ENCODE assay signal across 8 cellular contexts in genomic region chr16:11783319-11784047, GRCh38. TPM values are rescaled to one million over a fixed set of nuclear protein-coding genes. Genes with fewer than 3 reads are reported as not detected.
A peak's percentile ranks its signal among the peaks of the same experiment; 100 is the strongest.
DNase-seq lines count a peak whose midpoint lies in the region; ATAC-seq lines count a peak whose summit lies in the region.

No MANE protein-coding gene starts in this region.

- peak overlapping the region; percentile 83 for H3K27ac ChIP-seq in Karpas-422 (ENCODE audit: low read length)

- H4K20me1 ChIP-seq in Karpas-422 (ENCODE audit: insufficient read depth, low read depth, low read length) = no peaks in the 10 kb centered on the region

- H3K4me2 ChIP-seq in Karpas-422 (ENCODE audit: low read depth, low read length, poor library complexity, severe bottlenecking) = peak overlapping the region; percentile 52

- intact Hi-C loops in activated T-helper 2 cell treated with anti-CD3 and anti-CD28 coated beads, Interferon-gamma antibody, Interleukin-2, Interleukin-4, amounts not matched to agents 10 μg/mL and 5 μg/mL and 100 μg/mL, durations not matched to agents 14 hours and 24 hours and 36 hours (cut with micrococcal nuclease) = loop anchor here (1.0 to 5.0 kb wide), 4 partner anchors 14 to 821 kb away; partner anchors contain the start of gene ZC3H7A
- intact Hi-C loops in Right ventricle myocardium superior (cut with DNase I) = no loop called here

- no peak overlapping the region for H2AFZ ChIP-seq in Karpas-422 (ENCODE audit: low read length)

- H3K36me3 Mint-ChIP-seq in activated T-helper 2 cell treated with anti-CD3 and anti-CD28 coated beads, Interferon-gamma antibody, Interleukin-2, Interleukin-4, amounts not matched to agents 10 μg/mL and 5 μg/mL and 100 μg/mL, durations not matched to agents 14 hours and 24 hours and 36 hours (ENCODE audit: low read depth) = peaks cover 49% of the 10 kb centered on the region

- ATAC-seq in GM21381 (IDR thresholded peaks at IDR 0.05; ENCODE audit: unreplicated experiment) = peak; percentile 54
- ATAC-seq in Right ventricle myocardium superior (ENCODE audit: poor library complexity) = peak; percentile 48

- peaks cover 52% of the 10 kb centered on the region for H3K4me1 Mint-ChIP-seq in activated T-helper 2 cell treated with anti-CD3 and anti-CD28 coated beads, Interferon-gamma antibody, Interleukin-2, Interleukin-4, amounts not matched to agents 10 μg/mL and 5 μg/mL and 100 μg/mL, durations not matched to agents 14 hours and 24 hours and 36 hours (ENCODE audit: low read depth)

- H3K27ac Mint-ChIP-seq in activated T-helper 2 cell treated with anti-CD3 and anti-CD28 coated beads, Interferon-gamma antibody, Interleukin-2, Interleukin-4, amounts not matched to agents 10 μg/mL and 5 μg/mL and 100 μg/mL, durations not matched to agents 14 hours and 24 hours and 36 hours = peak overlapping the region; percentile 99

- H3K9me3 ChIP-seq in Karpas-422 (ENCODE audit: low read length) = no peaks in the 10 kb centered on the region

- peaks cover 88% of the 10 kb centered on the region for H3K79me2 ChIP-seq in Karpas-422 (ENCODE audit: low read length)

- DNase-seq in DMS53 (lab: John Stamatoyannopoulos, UW) (peak; percentile 65), Karpas-422 (peak; percentile 46), Right ventricle myocardium superior (no peak), UCSD-AML1 (lab: John Stamatoyannopoulos, UW; ENCODE audit: unreplicated experiment) (no peak), NCI-H2196 treated with DMSO at 0.1 percent for 48 hours (lab: John Stamatoyannopoulos, UW; ENCODE audit: unreplicated experiment) (no peak)
- DNase-seq in activated T-helper 2 cell treated with anti-CD3 and anti-CD28 coated beads, Interferon-gamma antibody, Interleukin-2, Interleukin-4, amounts not matched to agents 10 μg/mL and 5 μg/mL and 100 μg/mL, durations not matched to agents 14 hours and 24 hours and 36 hours (ENCODE audit: low spot score) = peak; percentile 53
- DNase-seq in stimulated activated CD4-positive, alpha-beta T cell treated with anti-CD3 and anti-CD28 coated beads, Interleukin-4, amount 100 ng/mL, for 1 hour = peak; percentile 25

- peaks cover 47% of the 10 kb centered on the region for H3K4me1 ChIP-seq in Karpas-422 (ENCODE audit: low read length)

- peak overlapping the region; percentile 20 for H3K9ac ChIP-seq in Karpas-422 (ENCODE audit: low read length)

- no peaks in the 10 kb centered on the region for H3K9me2 ChIP-seq in Karpas-422 (replicated peaks; ENCODE audit: insufficient read depth, low read length)

- no peaks in the 10 kb centered on the region for H3K9me3 Mint-ChIP-seq in activated T-helper 2 cell treated with anti-CD3 and anti-CD28 coated beads, Interferon-gamma antibody, Interleukin-2, Interleukin-4, amounts not matched to agents 10 μg/mL and 5 μg/mL and 100 μg/mL, durations not matched to agents 14 hours and 24 hours and 36 hours

- H3K4me3 ChIP-seq in Karpas-422 (ENCODE audit: low read length) = peak overlapping the region; percentile 15; the same call in 1 of the 2 replicates

- no peaks in the 10 kb centered on the region for H3K27me3 Mint-ChIP-seq in activated T-helper 2 cell treated with anti-CD3 and anti-CD28 coated beads, Interferon-gamma antibody, Interleukin-2, Interleukin-4, amounts not matched to agents 10 μg/mL and 5 μg/mL and 100 μg/mL, durations not matched to agents 14 hours and 24 hours and 36 hours (ENCODE audit: low read depth)

- H3K36me3 ChIP-seq in Karpas-422 (ENCODE audit: insufficient read depth, low read length) = peaks cover 8% of the 10 kb centered on the region; the same call in 1 of the 2 replicates

- H3K4me3 Mint-ChIP-seq in activated T-helper 2 cell treated with anti-CD3 and anti-CD28 coated beads, Interferon-gamma antibody, Interleukin-2, Interleukin-4, amounts not matched to agents 10 μg/mL and 5 μg/mL and 100 μg/mL, durations not matched to agents 14 hours and 24 hours and 36 hours (ENCODE audit: low read depth) = peak overlapping the region; percentile 80

- no peaks in the 10 kb centered on the region for H3K27me3 ChIP-seq in Karpas-422 (ENCODE audit: low read length)

RNA-seq across cellular contexts. Expression of gene ZC3H7A, which starts 13.6 kb away (rescaled TPM):
- total RNA-seq in Karpas-422 (2014; rRNA removed; shearing (Covaris generic); ENCODE audit: low replicate concordance) = 28.4 and 54.9 TPM in 2 replicates
- 63.4 and 71.1 TPM in 2 replicates for total RNA-seq in activated T-helper 2 cell treated with anti-CD3 and anti-CD28 coated beads, Interferon-gamma antibody, Interleukin-2, Interleukin-4, amounts not matched to agents 10 μg/mL and 5 μg/mL and 100 μg/mL, durations not matched to agents 14 hours and 24 hours and 36 hours
- total RNA-seq in Right ventricle myocardium superior = 23.7 TPM

RNA-seq across cellular contexts. Expression of gene TXNDC11, which starts 40.8 kb away (rescaled TPM):
- 28.5 and 49.6 TPM in 2 replicates for total RNA-seq in Karpas-422 (2014; rRNA removed; shearing (Covaris generic); ENCODE audit: low replicate concordance)
- total RNA-seq in activated T-helper 2 cell treated with anti-CD3 and anti-CD28 coated beads, Interferon-gamma antibody, Interleukin-2, Interleukin-4, amounts not matched to agents 10 μg/mL and 5 μg/mL and 100 μg/mL, durations not matched to agents 14 hours and 24 hours and 36 hours = 48.0 and 53.0 TPM in 2 replicates
- 18.6 TPM for total RNA-seq in Right ventricle myocardium superior

Comparison
In these comparisons a context has a peak if more than half of its experiments do, and no peak if none do; other contexts are left out.
1. DNase-seq: peak in DMS53 (single experiment), Karpas-422 (single experiment), activated T-helper 2 cell treated with anti-CD3 and anti-CD28 coated beads, Interferon-gamma antibody, Interleukin-2, Interleukin-4, amounts not matched to agents 10 μg/mL and 5 μg/mL and 100 μg/mL, durations not matched to agents 14 hours and 24 hours and 36 hours (single experiment) and stimulated activated CD4-positive, alpha-beta T cell treated with anti-CD3 and anti-CD28 coated beads, Interleukin-4, amount 100 ng/mL, for 1 hour (single experiment); none in Right ventricle myocardium superior (single experiment), UCSD-AML1 (single experiment) and NCI-H2196 treated with DMSO at 0.1 percent for 48 hours (single experiment).